Comparison of ENCODE assay signal across 1 cellular context in the genomic region with DNA sequence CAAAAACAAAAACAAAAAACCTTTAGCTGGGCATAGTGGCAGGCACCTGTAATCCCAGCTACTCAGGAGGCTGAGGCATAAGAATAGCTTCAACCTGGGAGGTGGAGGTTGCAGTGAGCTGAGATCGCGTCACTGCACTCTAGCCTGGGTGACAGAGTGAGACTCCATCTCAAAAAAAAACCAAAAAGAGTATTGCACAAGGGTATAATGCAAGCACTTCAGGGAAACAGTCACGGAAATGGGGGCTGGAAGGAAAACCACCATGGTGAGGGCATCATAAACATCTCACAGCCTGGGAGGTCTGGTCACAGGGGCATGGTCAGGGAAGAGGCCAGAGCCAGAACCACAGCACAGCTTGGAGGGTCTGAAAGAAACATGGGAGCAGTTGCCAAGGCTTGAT.
A peak's percentile ranks its signal among the peaks of the same experiment; 100 is the strongest.
TF ChIP-seq lines count a peak whose summit lies in the region.

No MANE protein-coding gene starts in this region.

TF ChIP-seq in HepG2, 621 proteins besides CTCF, POLR2A, EP300 and RAD21:
- TF ChIP-seq CAMTA2 (CRISPR knock-in tag; IDR thresholded peaks at IDR 0.05; ENCODE audit: borderline replicate concordance): 0 out of 2 replicates have a peak, but pooled peaks have one; percentile 4
- TF ChIP-seq, protein P1, sequence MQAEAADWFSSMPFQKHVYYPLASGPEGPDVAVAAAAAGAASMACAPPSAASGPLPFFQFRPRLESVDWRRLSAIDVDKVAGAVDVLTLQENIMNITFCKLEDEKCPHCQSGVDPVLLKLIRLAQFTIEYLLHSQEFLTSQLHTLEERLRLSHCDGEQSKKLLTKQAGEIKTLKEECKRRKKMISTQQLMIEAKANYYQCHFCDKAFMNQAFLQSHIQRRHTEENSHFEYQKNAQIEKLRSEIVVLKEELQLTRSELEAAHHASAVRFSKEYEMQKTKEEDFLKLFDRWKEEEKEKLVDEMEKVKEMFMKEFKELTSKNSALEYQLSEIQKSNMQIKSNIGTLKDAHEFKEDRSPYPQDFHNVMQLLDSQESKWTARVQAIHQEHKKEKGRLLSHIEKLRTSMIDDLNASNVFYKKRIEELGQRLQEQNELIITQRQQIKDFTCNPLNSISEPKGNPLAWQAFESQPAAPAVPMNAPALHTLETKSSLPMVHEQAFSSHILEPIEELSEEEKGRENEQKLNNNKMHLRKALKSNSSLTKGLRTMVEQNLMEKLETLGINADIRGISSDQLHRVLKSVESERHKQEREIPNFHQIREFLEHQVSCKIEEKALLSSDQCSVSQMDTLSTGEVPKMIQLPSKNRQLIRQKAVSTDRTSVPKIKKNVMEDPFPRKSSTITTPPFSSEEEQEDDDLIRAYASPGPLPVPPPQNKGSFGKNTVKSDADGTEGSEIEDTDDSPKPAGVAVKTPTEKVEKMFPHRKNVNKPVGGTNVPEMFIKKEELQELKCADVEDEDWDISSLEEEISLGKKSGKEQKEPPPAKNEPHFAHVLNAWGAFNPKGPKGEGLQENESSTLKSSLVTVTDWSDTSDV (CRISPR knock-in tag; IDR thresholded peaks at IDR 0.05): 0 out of 2 replicates have a peak, but pooled peaks have one; percentile 48
